Comparison of ENCODE assay signal across 1 cellular context in genomic region chr1:234960722-234961467, GRCh38.
TF ChIP-seq lines count a peak whose summit lies in the region.

No MANE protein-coding gene starts in this region.

TF ChIP-seq in HepG2, 621 proteins besides CTCF, POLR2A, EP300 and RAD21 (continued from another document and continues in another):
- TF ChIP-seq ZNF550 (CRISPR knock-in tag; IDR thresholded peaks at IDR 0.05; ENCODE audit: borderline replicate concordance) (no peak), NFIC (IDR thresholded peaks at IDR 0.05; ENCODE audit: low read length) (no peak), ZBTB44 (CRISPR knock-in tag; IDR thresholded peaks at IDR 0.05) (no peak), PTBP1 (IDR thresholded peaks at IDR 0.05; ENCODE audit: low read depth, low read length, poor library complexity, severe bottlenecking) (no peak), SP1 (IDR thresholded peaks at IDR 0.05) (no peak), SP1 (CRISPR knock-in tag; IDR thresholded peaks at IDR 0.05) (no peak), NCOA1 (CRISPR knock-in tag; IDR thresholded peaks at IDR 0.05) (no peak), BRF2 (CRISPR knock-in tag; IDR thresholded peaks at IDR 0.05) (peak; percentile 77; the same call in 1 of the 2 replicates), NCOA2 (CRISPR knock-in tag; IDR thresholded peaks at IDR 0.05) (peak; percentile 97), ZHX1 (CRISPR knock-in tag; IDR thresholded peaks at IDR 0.05; ENCODE audit: low read depth) (peak; percentile 78; the same call in 1 of the 2 replicates), ZBTB37 (CRISPR knock-in tag; IDR thresholded peaks at IDR 0.05) (peak; percentile 99), SMAD3 (CRISPR knock-in tag; IDR thresholded peaks at IDR 0.05) (peak; percentile 83), SAP130 (CRISPR knock-in tag; IDR thresholded peaks at IDR 0.05; ENCODE audit: low read depth) (peak; percentile 84), NONO (IDR thresholded peaks at IDR 0.05) (no peak), NONO (CRISPR knock-in tag; conservative IDR thresholded peaks at IDR 0.05) (peak; percentile 86), CEBPZ (IDR thresholded peaks at IDR 0.05; ENCODE audit: low read length) (no peak), PATZ1 (CRISPR knock-in tag; IDR thresholded peaks at IDR 0.05) (peak; percentile 98), ZBTB43 (CRISPR knock-in tag; conservative IDR thresholded peaks at IDR 0.05) (peak; percentile 60; the same call in 1 of the 2 replicates), MTF1 (CRISPR knock-in tag; IDR thresholded peaks at IDR 0.05) (peak; percentile 99), ZNF713 (CRISPR knock-in tag; IDR thresholded peaks at IDR 0.05) (no peak), TBX2 (CRISPR knock-in tag; IDR thresholded peaks at IDR 0.05; ENCODE audit: borderline replicate concordance) (peak; percentile 96), TARDBP (CRISPR knock-in tag; IDR thresholded peaks at IDR 0.05) (peak; percentile 97), ZBTB7B (CRISPR knock-in tag; IDR thresholded peaks at IDR 0.05) (peak; percentile 85), PCBP2 (optimal IDR thresholded peaks at IDR 0.05; ENCODE audit: low read depth, low read length, poor library complexity, severe bottlenecking) (no peak), NFRKB (IDR thresholded peaks at IDR 0.05) (no peak), ZNF441 (CRISPR knock-in tag; IDR thresholded peaks at IDR 0.05; ENCODE audit: borderline replicate concordance) (no peak), RFXAP (CRISPR knock-in tag; IDR thresholded peaks at IDR 0.05; ENCODE audit: borderline replicate concordance) (peak; percentile 82; the same call in 1 of the 2 replicates), TFDP1 (CRISPR knock-in tag; IDR thresholded peaks at IDR 0.05; ENCODE audit: borderline replicate concordance) (peak; percentile 74), ZNF768 (CRISPR knock-in tag; IDR thresholded peaks at IDR 0.05) (peak; percentile 91), ZNF775 (CRISPR knock-in tag; IDR thresholded peaks at IDR 0.05; ENCODE audit: borderline replicate concordance) (no peak), FOXO1 (CRISPR knock-in tag; IDR thresholded peaks at IDR 0.05) (peak; percentile 83; the same call in 1 of the 2 replicates), ZNF619 (CRISPR knock-in tag; IDR thresholded peaks at IDR 0.05) (peak; percentile 75; the same call in 1 of the 2 replicates), ZNF800 (CRISPR knock-in tag; IDR thresholded peaks at IDR 0.05) (peak; percentile 57; the same call in 1 of the 2 replicates), ZNF484 (CRISPR knock-in tag; IDR thresholded peaks at IDR 0.05; ENCODE audit: borderline replicate concordance, low read depth) (no peak), DNMT3B (CRISPR knock-in tag; conservative IDR thresholded peaks at IDR 0.05) (peak; percentile 37; the same call in 1 of the 2 replicates), HNF4G (IDR thresholded peaks at IDR 0.05; ENCODE audit: borderline replicate concordance, low read depth, low read length) (peak; percentile 80; the same call in 1 of the 2 replicates), HNF4G (CRISPR knock-in tag; IDR thresholded peaks at IDR 0.05; ENCODE audit: borderline replicate concordance, low read depth) (peak; percentile 76; the same call in 1 of the 2 replicates), ZNF235 (CRISPR knock-in tag; IDR thresholded peaks at IDR 0.05; ENCODE audit: borderline replicate concordance) (no peak), TFDP2 (CRISPR knock-in tag; IDR thresholded peaks at IDR 0.05) (no peak; the same call in 1 of the 2 replicates)
